In the genomic region with DNA sequence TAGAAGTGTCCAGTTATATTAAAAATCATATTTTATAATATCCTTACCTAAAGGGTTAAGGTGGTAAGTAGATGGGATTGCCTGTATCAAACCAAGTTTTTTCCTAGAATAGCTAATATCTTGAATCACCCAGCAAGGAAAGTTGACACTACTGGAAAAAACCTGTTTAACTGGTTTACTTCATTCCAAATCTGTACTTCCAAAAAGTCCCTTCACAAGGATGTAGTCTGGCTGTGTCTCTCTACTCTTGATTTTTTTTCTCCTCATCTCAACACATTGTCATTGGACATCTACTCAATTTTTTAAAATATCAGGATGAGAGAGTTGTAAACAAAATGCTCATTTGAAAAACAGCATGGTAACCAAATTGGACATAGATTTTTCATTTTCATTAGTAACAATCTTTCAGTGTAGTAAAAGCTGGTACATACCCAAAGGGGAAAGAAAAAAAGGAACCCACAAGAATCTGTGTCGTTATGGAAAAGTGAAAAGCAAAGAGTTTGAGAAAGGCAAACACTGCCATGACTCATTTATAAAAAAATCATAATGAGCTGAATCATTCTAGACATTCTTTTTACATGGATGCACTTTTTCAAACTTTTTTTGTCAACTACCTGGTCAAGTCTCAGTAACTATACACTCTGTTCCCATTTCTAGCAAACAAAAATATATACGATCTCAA, we compare ENCODE assay signal across 13 cellular contexts.
DNase-seq lines count a peak whose midpoint lies in the region; ATAC-seq, FAIRE-seq and TF ChIP-seq lines count a peak whose summit lies in the region.
"Had no signal": no experiment of that assay in that cellular context is flagged by ENCODE, and none has a peak within 500 bp of the region (broad histone marks: within the 10 kb centered on the region; RNA-seq: fewer than 3 reads in every experiment).

No MANE protein-coding gene starts in this region.

- DNase-seq in NCI-H748 (lab: John Stamatoyannopoulos, UW; ENCODE audit: unreplicated experiment) (peak; percentile 43), NCI-H748 treated with DMSO at 0.1 percent for 48 hours (lab: John Stamatoyannopoulos, UW) (no peak), astrocyte (ENCODE audit: low read depth) (peak; percentile 89), urothelium cell line (ENCODE audit: low spot score) (peak; percentile 25), right cardiac atrium (no peak), vagina (ENCODE audit: extremely low spot score in 2 of 2) (no peak), NCI-H446 treated with DMSO at 0.1 percent for 48 hours (lab: John Stamatoyannopoulos, UW) (no peak)
- DNase-seq: activated CD8-positive, alpha-beta T cell treated with anti-CD3 and anti-CD28 coated beads, Interleukin-2, amount 10 ng/mL, durations not matched to agents 7 days and 5 days; activated naive CD8-positive, alpha-beta T cell treated with anti-CD3 and anti-CD28 coated beads for 36 hours; MM.1S; T-cell; transverse colon had no signal

- H3K27ac Mint-ChIP-seq in astrocyte (ENCODE audit: unreplicated experiment) = peak overlapping the region; percentile 37
- H3K27ac Mint-ChIP-seq: activated CD8-positive, alpha-beta T cell treated with anti-CD3 and anti-CD28 coated beads, Interleukin-2, amount 10 ng/mL, durations not matched to agents 7 days and 5 days; activated naive CD8-positive, alpha-beta T cell treated with anti-CD3 and anti-CD28 coated beads for 36 hours; T-cell had no signal

- H3K4me3 Mint-ChIP-seq in astrocyte (ENCODE audit: unreplicated experiment) = no peak overlapping the region
- H3K4me3 Mint-ChIP-seq: activated CD8-positive, alpha-beta T cell treated with anti-CD3 and anti-CD28 coated beads, Interleukin-2, amount 10 ng/mL, durations not matched to agents 7 days and 5 days; activated naive CD8-positive, alpha-beta T cell treated with anti-CD3 and anti-CD28 coated beads for 36 hours; T-cell had no signal

- H3K27me3 Mint-ChIP-seq in astrocyte (ENCODE audit: low read depth, unreplicated experiment) = no peaks in the 10 kb centered on the region
- H3K27me3 Mint-ChIP-seq: activated naive CD8-positive, alpha-beta T cell treated with anti-CD3 and anti-CD28 coated beads for 36 hours had no signal

- H3K36me3 ChIP-seq in astrocyte (ENCODE audit: insufficient read depth, low read length) = no peaks in the 10 kb centered on the region
- H3K36me3 ChIP-seq in vagina = no peaks in the 10 kb centered on the region
- H3K36me3 ChIP-seq: transverse colon had no signal

- peaks cover 17% of the 10 kb centered on the region for H3K4me1 ChIP-seq in astrocyte (ENCODE audit: insufficient read depth, low read length)
- H3K4me1 ChIP-seq in right cardiac atrium (ENCODE audit: control insufficient read depth, insufficient read depth, low read length) = no peaks in the 10 kb centered on the region
- H3K4me1 ChIP-seq in vagina = no peaks in the 10 kb centered on the region

- intact Hi-C loops in right cardiac atrium (cut with DNase I) (no loop called here), vagina (cut with DNase I) (no loop called here)

- H3K27me3 ChIP-seq in astrocyte (ENCODE audit: insufficient read depth, low read length) (no peaks in the 10 kb centered on the region), right cardiac atrium (ENCODE audit: control insufficient read depth, insufficient read depth) (no peaks in the 10 kb centered on the region), vagina (no peaks in the 10 kb centered on the region)
- H3K27me3 ChIP-seq: transverse colon had no signal

- 74% methylated on average over 2 of the region's 2 CpGs for WGBS in right cardiac atrium

- FAIRE-seq in astrocyte (lab: Jason Lieb, UNC) (peak; percentile 80), islet of Langerhans (lab: Jason Lieb, UNC) (peak; percentile 73), urothelium cell line (lab: Jason Lieb, UNC) (no peak)

- H3K4me3 ChIP-seq in astrocyte (ENCODE audit: insufficient read depth, low read depth, low read length) (no peak overlapping the region), right cardiac atrium (ENCODE audit: low read length) (no peak overlapping the region), vagina (no peak overlapping the region)
- H3K4me3 ChIP-seq: transverse colon had no signal

- H3K79me2 ChIP-seq in astrocyte (ENCODE audit: insufficient read depth, low read length) = peaks cover 66% of the 10 kb centered on the region

- no peaks in the 10 kb centered on the region for H4K20me1 ChIP-seq in astrocyte (ENCODE audit: insufficient read depth, low read length)

- H3K9me3 ChIP-seq in astrocyte (ENCODE audit: insufficient read depth, low read depth, low read length) = no peaks in the 10 kb centered on the region
- no peaks in the 10 kb centered on the region for H3K9me3 ChIP-seq in right cardiac atrium (ENCODE audit: control insufficient read depth, low read length)
- no peaks in the 10 kb centered on the region for H3K9me3 ChIP-seq in vagina
- H3K9me3 ChIP-seq: transverse colon had no signal

- H3K4me1 Mint-ChIP-seq in astrocyte (ENCODE audit: low read depth, unreplicated experiment) = peaks cover 36% of the 10 kb centered on the region
- H3K4me1 Mint-ChIP-seq: T-cell had no signal

- TF ChIP-seq POLR2A in vagina (IDR thresholded peaks at IDR 0.05) = no peak

- peak overlapping the region; percentile 64 for H3K9ac ChIP-seq in astrocyte (ENCODE audit: low read length)

- H3K36me3 Mint-ChIP-seq in astrocyte (ENCODE audit: low read depth, unreplicated experiment) = peaks cover 7% of the 10 kb centered on the region

- no peak overlapping the region for H2AFZ ChIP-seq in astrocyte (ENCODE audit: low read depth, low read length)

- H3K9me3 Mint-ChIP-seq in astrocyte (ENCODE audit: unreplicated experiment) = peaks cover 2% of the 10 kb centered on the region

- H3K4me2 ChIP-seq in astrocyte (ENCODE audit: low read length) = peak overlapping the region; percentile 60

- ATAC-seq in right cardiac atrium = no peak
- ATAC-seq: activated CD8-positive, alpha-beta T cell treated with anti-CD3 and anti-CD28 coated beads, Interleukin-2, amount 10 ng/mL, durations not matched to agents 7 days and 5 days; T-cell had no signal

- H3K27ac ChIP-seq in astrocyte (ENCODE audit: low read depth, low read length) (peak overlapping the region; percentile 92), right cardiac atrium (ENCODE audit: low read length) (no peak overlapping the region), vagina (no peak overlapping the region)
- H3K27ac ChIP-seq: transverse colon had no signal

- no peak for TF ChIP-seq CTCF in astrocyte (IDR thresholded peaks at IDR 0.05; ENCODE audit: insufficient read depth, low read depth, low read length)
- no peak for TF ChIP-seq CTCF in vagina (IDR thresholded peaks at IDR 0.05)

Comparison
In these comparisons a context has a peak if more than half of its experiments do, and no peak if none do; other contexts are left out.
1. DNase-seq: peak in NCI-H748 (single experiment), astrocyte (single experiment) and urothelium cell line (single experiment); none in NCI-H748 treated with DMSO at 0.1 percent for 48 hours (single experiment), right cardiac atrium (0 of 3), vagina (0 of 2) and NCI-H446 treated with DMSO at 0.1 percent for 48 hours (single experiment).